12 cellular contexts compared by ENCODE assay signal in genomic region chr9:93951655-93952118, GRCh38. TPM values are rescaled to one million over a fixed set of nuclear protein-coding genes. Genes with fewer than 3 reads are reported as not detected.
DNase-seq lines count a peak whose midpoint lies in the region; ATAC-seq and TF ChIP-seq lines count a peak whose summit lies in the region.
"Had no signal": no experiment of that assay in that cellular context is flagged by ENCODE, and none has a peak within 500 bp of the region (broad histone marks: within the 10 kb centered on the region; RNA-seq: fewer than 3 reads in every experiment).

No MANE protein-coding gene starts in this region.

- TF ChIP-seq CTCF in Panc1 (IDR thresholded peaks at IDR 0.05): no peak
- TF ChIP-seq CTCF in prostate gland (IDR thresholded peaks at IDR 0.05): no peak

- BruUV-seq in Panc1 (replicated peaks; lab: Mats Ljungman, UMichigan): TSS peak; percentile 97

- peaks cover 98 to 100% (median 100%) of the 10 kb centered on the region in 11 experiments for H3K27me3 ChIP-seq in BLaER1 treated with 17β-estradiol and CSF1 and Interleukin-3, amounts not matched to agents 10 nM and 100 nM
- H3K27me3 ChIP-seq in Panc1 (ENCODE audit: control insufficient read depth, insufficient read depth, low read length) (no peaks in the 10 kb centered on the region), prostate gland (replicated peaks; ENCODE audit: insufficient read depth) (peaks cover 66% of the 10 kb centered on the region)

- no peak for DNase-seq in Panc1 (ENCODE audit: low read depth, low spot score)
- DNase-seq in prostate gland (ENCODE audit: low spot score): no peak
- DNase-seq in dedifferentiated amniotic fluid mesenchymal stem cell (ENCODE audit: extremely low spot score): no peak
- no peak for DNase-seq in mucosa of gallbladder (ENCODE audit: low spot score)
- no peak for DNase-seq in NCI-H187 treated with DMSO at 0.1 percent for 48 hours (lab: John Stamatoyannopoulos, UW)
- DNase-seq: activated CD4-positive, alpha-beta T cell treated with anti-CD3 and anti-CD28 coated beads for 4 hours; NCI-H1105 had no signal

- intact Hi-C loops in Panc1 (cut with micrococcal nuclease; ENCODE audit: unreplicated experiment) (no loop called here), prostate gland (cut with DNase I) (no loop called here)

- no peaks in the 10 kb centered on the region for H3K36me3 ChIP-seq in BLaER1 treated with 17β-estradiol and CSF1 and Interleukin-3, amounts not matched to agents 10 nM and 100 nM
- H3K36me3 ChIP-seq in Panc1 (ENCODE audit: control insufficient read depth, insufficient read depth, low read length) (no peaks in the 10 kb centered on the region), prostate gland (no peaks in the 10 kb centered on the region)

- no peak for TF ChIP-seq POLR2A in prostate gland (IDR thresholded peaks at IDR 0.05)

- no peak overlapping the region for H3K27ac ChIP-seq in BLaER1 treated with 17β-estradiol and CSF1 and Interleukin-3, amounts not matched to agents 10 nM and 100 nM
- H3K27ac ChIP-seq in Panc1 (ENCODE audit: low read length) (no peak overlapping the region), prostate gland (no peak overlapping the region)
- H3K27ac ChIP-seq: PC-9 had no signal

- CTCF ChIA-PET in Panc1 (lab: Charles Lee): no interaction called here

- no peak for ATAC-seq in Panc1
- peak; percentile 7 for ATAC-seq in esophagus mucosa
- no peak for ATAC-seq in HG03354 (IDR thresholded peaks at IDR 0.05; ENCODE audit: poor library complexity, severe bottlenecking, unreplicated experiment)

- peaks cover 0 to 20% (median 9%) of the 10 kb centered on the region in 11 experiments; a peak in 11 of 22 replicates for H3K9me3 ChIP-seq in BLaER1 treated with 17β-estradiol and CSF1 and Interleukin-3, amounts not matched to agents 10 nM and 100 nM (replicated peaks in 1 of 11)
- no peaks in the 10 kb centered on the region for H3K9me3 ChIP-seq in Panc1 (ENCODE audit: control insufficient read depth, insufficient read depth, low read depth, low read length)
- H3K9me3 ChIP-seq in prostate gland: no peaks in the 10 kb centered on the region

- in situ Hi-C loops in Panc1 (cut with HindIII; ENCODE audit: low pct_unique_long_range_greater_than_20kb, low sequenced_read_pairs): no loop called here

- POLR2A ChIA-PET in Panc1 (lab: Charles Lee): no interaction called here

- H3K4me2 ChIP-seq in BLaER1 treated with 17β-estradiol and CSF1 and Interleukin-3, amounts not matched to agents 10 nM and 100 nM: peak overlapping the region in 10 of 11 experiments; percentile 46 to 96 (median 88); a peak in 17 of 22 replicates
- H3K4me2 ChIP-seq: PC-9 had no signal

- peak overlapping the region in 5 of 10 experiments; percentile 10 to 61 (median 56); a peak in 10 of 20 replicates for H3K4me3 ChIP-seq in BLaER1 treated with 17β-estradiol and CSF1 and Interleukin-3, amounts not matched to agents 10 nM and 100 nM
- no peak overlapping the region for H3K4me3 ChIP-seq in Panc1 (ENCODE audit: low read depth in 2 of 2, low read length in 2 of 2)
- H3K4me3 ChIP-seq in prostate gland: peak overlapping the region; percentile 28 to 35
- H3K4me3 ChIP-seq: PC-9 had no signal

- peaks cover 0 to 88% (median 73%) of the 10 kb centered on the region in 11 experiments; a peak in 20 of 22 replicates for H4K20me1 ChIP-seq in BLaER1 treated with 17β-estradiol and CSF1 and Interleukin-3, amounts not matched to agents 10 nM and 100 nM

- 4% methylated on average over 39 of the region's 39 CpGs for WGBS in prostate gland

- H3K9ac ChIP-seq in BLaER1 treated with 17β-estradiol and CSF1 and Interleukin-3, amounts not matched to agents 10 nM and 100 nM: no peak overlapping the region

- H3K4me1 ChIP-seq in BLaER1 treated with 17β-estradiol and CSF1 and Interleukin-3, amounts not matched to agents 10 nM and 100 nM: peaks cover 44 to 77% (median 61%) of the 10 kb centered on the region in 10 experiments
- peaks cover 13% of the 10 kb centered on the region for H3K4me1 ChIP-seq in Panc1 (ENCODE audit: control insufficient read depth, insufficient read depth, low read length)
- H3K4me1 ChIP-seq in prostate gland (replicated peaks): peaks cover 10% of the 10 kb centered on the region

RNA-seq across cellular contexts. Expression of gene BARX1, which starts 3.5 kb away (rescaled TPM):
- total RNA-seq in Panc1 (2021; ENCODE audit: unreplicated experiment) (81.2 TPM), esophagus mucosa (0.12 TPM), prostate gland (1 to 10 TPM in 1 of 2 donors, not detected in 1; 3.7 TPM), mucosa of gallbladder (2.9 TPM)
- 105 TPM for polyA plus RNA-seq in Panc1 (2012; ENCODE audit: insufficient read length)
- total RNA-seq: PC-9, posterior vena cava had no signal

Comparison
In these comparisons a context has a peak if more than half of its experiments do, and no peak if none do; other contexts are left out.
1. H3K4me3 ChIP-seq: peak in prostate gland (2 of 2); none in Panc1 (0 of 2).
2. RNA of gene BARX1, which starts 3.5 kb away (total RNA-seq): 81.2 TPM in Panc1 (single experiment); 3.7 TPM in prostate gland, 2.9 TPM in mucosa of gallbladder (single experiment) and 0.12 TPM in esophagus mucosa (single experiment); every median in the first group is over 10 times any median in the second.